8 cellular contexts compared by ENCODE assay signal in genomic region chr10:87850742-87851205, GRCh38. TPM values are rescaled to one million over a fixed set of nuclear protein-coding genes. Genes with fewer than 3 reads are reported as not detected.
A peak's percentile ranks its signal among the peaks of the same experiment; 100 is the strongest.
DNase-seq lines count a peak whose midpoint lies in the region; ATAC-seq and TF ChIP-seq lines count a peak whose summit lies in the region.

No MANE protein-coding gene starts in this region.

- H3K4me1 Mint-ChIP-seq in stimulated activated effector memory CD8-positive, alpha-beta T cell treated with anti-CD3 and anti-CD28 coated beads, Interleukin-12 subunit alpha, Interleukin-12 subunit beta, amount 100 ng/mL, for 72 hours: no peaks in the 10 kb centered on the region

- H3K36me3 ChIP-seq in left lung: no peaks in the 10 kb centered on the region

- H3K4me3 Mint-ChIP-seq in stimulated activated effector memory CD8-positive, alpha-beta T cell treated with anti-CD3 and anti-CD28 coated beads, Interleukin-12 subunit alpha, Interleukin-12 subunit beta, amount 100 ng/mL, for 72 hours: no peak overlapping the region

- TF ChIP-seq CTCF in VCaP (conservative IDR thresholded peaks at IDR 0.05) (peak; percentile 79), left lung (IDR thresholded peaks at IDR 0.05) (peak; percentile 43 to 50)

- ATAC-seq in left lung (peak; percentile 97), HG02938 (IDR thresholded peaks at IDR 0.05; ENCODE audit: unreplicated experiment) (no peak)
- peak; percentile 87 for ATAC-seq in stimulated activated effector memory CD8-positive, alpha-beta T cell treated with anti-CD3 and anti-CD28 coated beads, Interleukin-12 subunit alpha, Interleukin-12 subunit beta, amount 100 ng/mL, for 72 hours

- H3K4me3 ChIP-seq in left lung: no peak overlapping the region

- H3K27ac ChIP-seq in VCaP (no peak overlapping the region), left lung (no peak overlapping the region)

- no peaks in the 10 kb centered on the region for H3K9me3 Mint-ChIP-seq in stimulated activated effector memory CD8-positive, alpha-beta T cell treated with anti-CD3 and anti-CD28 coated beads, Interleukin-12 subunit alpha, Interleukin-12 subunit beta, amount 100 ng/mL, for 72 hours

- H3K27ac Mint-ChIP-seq in stimulated activated effector memory CD8-positive, alpha-beta T cell treated with anti-CD3 and anti-CD28 coated beads, Interleukin-12 subunit alpha, Interleukin-12 subunit beta, amount 100 ng/mL, for 72 hours: no peak overlapping the region

- DNase-seq in activated gamma-delta T cell treated with Interleukin-2 at 50 U/mL for 16 hours (peak; percentile 50), activated gamma-delta T cell (lab: John Stamatoyannopoulos, UW) (no peak), NCI-H1105 (lab: John Stamatoyannopoulos, UW) (peak; percentile 42), cerebellar cortex (ENCODE audit: low spot score) (peak; percentile 93), left lung (peak in 1 of 2 donors; percentile 53)
- DNase-seq in stimulated activated effector memory CD8-positive, alpha-beta T cell treated with anti-CD3 and anti-CD28 coated beads, Interleukin-12 subunit alpha, Interleukin-12 subunit beta, amount 100 ng/mL, for 72 hours (ENCODE audit: low spot score in 2 of 2): no peak

- H3K9me3 ChIP-seq in left lung: no peaks in the 10 kb centered on the region

- intact Hi-C loops in left lung (cut with DNase I): no loop called here

- peaks cover 0 to 6% of the 10 kb centered on the region in 2 donors for H3K4me1 ChIP-seq in left lung

- H3K27me3 ChIP-seq in left lung: no peaks in the 10 kb centered on the region

- H3K36me3 Mint-ChIP-seq in stimulated activated effector memory CD8-positive, alpha-beta T cell treated with anti-CD3 and anti-CD28 coated beads, Interleukin-12 subunit alpha, Interleukin-12 subunit beta, amount 100 ng/mL, for 72 hours: no peaks in the 10 kb centered on the region

RNA-seq across cellular contexts. Expression of gene KLLN, which starts 12.6 kb away (rescaled TPM):
- under 1 TPM; 0.58 to 0.65 TPM for total RNA-seq in left lung

RNA-seq across cellular contexts. Expression of gene PTEN, which starts 12.7 kb away (rescaled TPM):
- 100 to 1,000 TPM in 1 of 2 donors, 10 to 100 TPM in 1; 97.1 to 118 TPM for total RNA-seq in left lung

RNA-seq across cellular contexts. Expression of gene ATAD1, which starts 32.7 kb away (rescaled TPM):
- 10 to 100 TPM; 49.2 to 49.7 TPM for total RNA-seq in left lung

Comparison
In these comparisons a context has a peak if more than half of its experiments do, and no peak if none do; other contexts are left out.
1. DNase-seq: peak in activated gamma-delta T cell treated with Interleukin-2 at 50 U/mL for 16 hours (single experiment), NCI-H1105 (single experiment) and cerebellar cortex (single experiment); none in activated gamma-delta T cell (single experiment) and stimulated activated effector memory CD8-positive, alpha-beta T cell treated with anti-CD3 and anti-CD28 coated beads, Interleukin-12 subunit alpha, Interleukin-12 subunit beta, amount 100 ng/mL, for 72 hours (0 of 2).